Comparison of ENCODE assay signal across 11 cellular contexts in the genomic region with DNA sequence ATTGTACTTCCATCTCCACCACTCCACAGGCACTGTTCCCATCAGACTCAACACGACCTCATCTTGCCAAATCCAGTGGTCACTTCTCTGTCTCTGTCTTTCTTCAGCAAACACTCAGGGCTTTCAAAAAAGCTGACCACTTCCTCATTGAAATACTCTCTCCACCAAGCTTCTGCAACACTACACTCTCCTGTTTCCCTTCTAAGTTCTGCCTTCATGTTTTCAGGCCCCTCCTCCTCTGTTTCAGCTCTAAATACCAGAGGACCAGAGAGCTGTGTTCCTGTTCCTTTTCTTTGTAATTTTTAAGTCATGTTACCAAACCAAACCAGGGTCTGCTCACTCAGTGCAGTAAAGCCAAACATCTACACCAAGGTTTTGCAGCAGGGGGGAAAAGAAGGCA. TPM values are rescaled to one million over a fixed set of nuclear protein-coding genes. Genes with fewer than 3 reads are reported as not detected.
DNase-seq lines count a peak whose midpoint lies in the region; ATAC-seq and TF ChIP-seq lines count a peak whose summit lies in the region.
"Had no signal": no experiment of that assay in that cellular context is flagged by ENCODE, and none has a peak within 500 bp of the region (broad histone marks: within the 10 kb centered on the region; RNA-seq: fewer than 3 reads in every experiment).

No MANE protein-coding gene starts in this region.

- DNase-seq in Right ventricle myocardium inferior (ENCODE audit: missing footprints) (no peak), cardiac septum (ENCODE audit: low spot score) (no peak), SKM-1 treated with dmso at 0.1 percent for 144 hours (lab: John Stamatoyannopoulos, UW; ENCODE audit: unreplicated experiment) (peak; percentile 100), iPS-NIHi7 (ENCODE audit: extremely low spot score) (peak; percentile 28), breast epithelium (ENCODE audit: low spot score in 2 of 2) (no peak)
- no peak for DNase-seq in activated T-cell treated with anti-CD3 and anti-CD28 coated beads, Interleukin-2, amount 50 U/mL, for 1 hour
- DNase-seq: activated naive CD4-positive, alpha-beta T cell treated with anti-CD3 and anti-CD28 coated beads for 36 hours; immature natural killer cell; NCI-H524 had no signal

- no peak for TF ChIP-seq POLR2A in breast epithelium (IDR thresholded peaks at IDR 0.05)

- ATAC-seq in Right ventricle myocardium inferior (peak; percentile 78), GM18873 (IDR thresholded peaks at IDR 0.05; ENCODE audit: low FRiP score, unreplicated experiment) (no peak), GM21717 (IDR thresholded peaks at IDR 0.05; ENCODE audit: unreplicated experiment) (no peak)

- no peak overlapping the region for H3K27ac ChIP-seq in breast epithelium

- no peaks in the 10 kb centered on the region for H3K36me3 ChIP-seq in breast epithelium

- TF ChIP-seq CTCF in breast epithelium (IDR thresholded peaks at IDR 0.05) = no peak

- no peaks in the 10 kb centered on the region for H3K9me3 ChIP-seq in breast epithelium

- intact Hi-C loops in Right ventricle myocardium inferior (cut with DNase I) = no loop called here
- intact Hi-C loops in cardiac septum (cut with DNase I) = no loop called here
- intact Hi-C loops in breast epithelium (cut with DNase I; ENCODE audit: low total_unique reads) = no loop called here

- no peaks in the 10 kb centered on the region for H3K4me1 ChIP-seq in breast epithelium

- H3K4me3 ChIP-seq in breast epithelium = no peak overlapping the region

- no peaks in the 10 kb centered on the region for H3K27me3 ChIP-seq in breast epithelium

RNA-seq across cellular contexts. Expression of a gene that starts 33.8 kb away (rescaled TPM):
- 2.0 TPM for total RNA-seq in Right ventricle myocardium inferior
- 0.78 TPM for total RNA-seq in cardiac septum
- 1 to 10 TPM; 1.8 to 6.9 (median 6.7) TPM for total RNA-seq in breast epithelium
- total RNA-seq: activated naive CD4-positive, alpha-beta T cell treated with anti-CD3 and anti-CD28 coated beads for 36 hours had no signal

Comparison
In these comparisons a context has a peak if more than half of its experiments do, and no peak if none do; other contexts are left out.
1. DNase-seq: peak in SKM-1 treated with dmso at 0.1 percent for 144 hours (single experiment) and iPS-NIHi7 (single experiment); none in Right ventricle myocardium inferior (single experiment), cardiac septum (single experiment), activated T-cell treated with anti-CD3 and anti-CD28 coated beads, Interleukin-2, amount 50 U/mL, for 1 hour (single experiment) and breast epithelium (0 of 2).